15 cellular contexts compared by ENCODE assay signal in the genomic region with DNA sequence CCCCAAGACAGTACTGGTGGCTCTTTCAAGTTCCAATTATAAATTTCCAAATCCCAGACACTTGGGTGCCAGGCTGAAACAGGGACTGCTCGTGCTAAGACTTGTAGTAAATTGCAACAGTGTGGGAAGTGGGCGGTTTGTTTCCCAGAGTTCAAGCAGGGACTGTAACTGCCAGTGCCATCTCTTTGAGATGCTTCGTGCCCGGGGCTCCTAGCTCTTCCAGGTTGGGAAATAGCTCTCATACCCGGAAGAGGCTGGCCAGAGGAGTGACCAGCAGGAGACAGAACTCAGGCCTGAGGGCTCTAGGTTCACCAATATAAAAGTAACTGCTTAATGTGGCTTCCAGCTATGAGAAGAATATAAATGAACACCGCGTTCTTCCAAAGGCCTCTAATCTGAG. TPM values are rescaled to one million over a fixed set of nuclear protein-coding genes. Genes with fewer than 3 reads are reported as not detected.
DNase-seq lines count a peak whose midpoint lies in the region; ATAC-seq and TF ChIP-seq lines count a peak whose summit lies in the region.
"Had no signal": no experiment of that assay in that cellular context is flagged by ENCODE, and none has a peak within 500 bp of the region (broad histone marks: within the 10 kb centered on the region; RNA-seq: fewer than 3 reads in every experiment).

No MANE protein-coding gene starts in this region.

- H3K36me3 Mint-ChIP-seq in MCF 10A (ENCODE audit: insufficient read depth, unreplicated experiment) = no peaks in the 10 kb centered on the region

- H3K79me1 ChIP-seq in IMR-90 (ENCODE audit: low read depth in 1 of 2, low read length in 2 of 2) = no peaks in the 10 kb centered on the region
- no peaks in the 10 kb centered on the region for H3K79me1 ChIP-seq in mesenchymal stem cell (replicated peaks; ENCODE audit: low read length, poor library complexity, severe bottlenecking)

- WGBS in IMR-90 (ENCODE audit: extremely low coverage in 2 of 2, insufficient read length in 1 of 2), 2 experiments = 100% methylated on average over 1 of the region's 7 CpGs; no CpG with 5 or more reads in 1 of the 2 experiments
- WGBS in suprapubic skin = 30% methylated on average over 7 of the region's 7 CpGs
- WGBS in mesenchymal stem cell = 93% methylated on average over 7 of the region's 7 CpGs

- ATAC-seq in IMR-90 (ENCODE audit: low read depth) = no peak
- ATAC-seq in foreskin keratinocyte = peak; percentile 46
- ATAC-seq in HG03571 (IDR thresholded peaks at IDR 0.05; ENCODE audit: unreplicated experiment) = no peak
- ATAC-seq: K562, Panc1 had no signal

- no peak overlapping the region for H2BK5ac ChIP-seq in IMR-90 (ENCODE audit: low read depth, low read length, poor library complexity, severe bottlenecking)
- no peak overlapping the region for H2BK5ac ChIP-seq in mesenchymal stem cell (ENCODE audit: low read depth, low read length, poor library complexity, severe bottlenecking)

- POLR2A ChIA-PET in IMR-90 (lab: Charles Lee; ENCODE audit: unreplicated experiment) (no interaction called here), MCF 10A (lab: Yijun Ruan, JAX) (interaction anchor here (0.6 to 1.6 kb wide), 7 partner anchors 11 to 65 kb away, joined by 3 to 12 read pairs (median 4); no protein-coding TSS in a partner anchor)

- TF ChIP-seq RAD21 in IMR-90 (IDR thresholded peaks at IDR 0.05; ENCODE audit: low read length) = no peak

- H2AK5ac ChIP-seq in IMR-90 (ENCODE audit: low read depth, low read length) (no peak overlapping the region), mesenchymal stem cell (ENCODE audit: low read length, severe bottlenecking) (no peak overlapping the region)

- no peak overlapping the region for H4K8ac ChIP-seq in IMR-90 (ENCODE audit: low read depth in 2 of 2, low read length in 2 of 2)
- no peak overlapping the region for H4K8ac ChIP-seq in mesenchymal stem cell (ENCODE audit: low read length)

- H2BK20ac ChIP-seq in IMR-90 (ENCODE audit: low read depth, low read length) = no peak overlapping the region

- no peak overlapping the region for H3K4ac ChIP-seq in IMR-90 (ENCODE audit: low read depth, low read length)
- H3K4ac ChIP-seq in mesenchymal stem cell (ENCODE audit: low read depth in 1 of 2, low read length in 2 of 2) = no peak overlapping the region

- H3K36me3 ChIP-seq in IMR-90 (ENCODE audit: control insufficient read depth, insufficient read depth, low read length) (no peaks in the 10 kb centered on the region), suprapubic skin (no peaks in the 10 kb centered on the region), mesenchymal stem cell (ENCODE audit: control insufficient read depth in 1 of 2, insufficient read depth in 2 of 2, low read depth in 1 of 2, low read length in 2 of 2) (no peaks in the 10 kb centered on the region)

- CTCF ChIA-PET in IMR-90 (lab: Yijun Ruan, JAX) = no interaction called here
- CTCF ChIA-PET in MCF 10A (lab: Yijun Ruan, JAX) = interaction anchor here (0.6 to 1.5 kb wide), 3 partner anchors 24 to 136 kb away, joined by 3 to 4 read pairs (median 4); no protein-coding TSS in a partner anchor

- H3K9me1 ChIP-seq in IMR-90 (ENCODE audit: insufficient read depth, low read length) = peaks cover 3% of the 10 kb centered on the region

- H2AFZ ChIP-seq in IMR-90 (replicated peaks; ENCODE audit: low read length, poor library complexity) = no peak overlapping the region
- no peak overlapping the region for H2AFZ ChIP-seq in mesenchymal stem cell (ENCODE audit: low read depth, low read length)

- no peak overlapping the region for H3K4me3 ChIP-seq in IMR-90 (ENCODE audit: insufficient read depth, low read depth, low read length)
- H3K4me3 ChIP-seq in suprapubic skin = no peak overlapping the region
- H3K4me3 ChIP-seq in mesenchymal stem cell (ENCODE audit: insufficient read depth in 1 of 2, low read depth in 1 of 2, low read length in 2 of 2) = no peak overlapping the region
- H3K4me3 ChIP-seq: K562 had no signal

- H3K27me3 ChIP-seq in IMR-90 (ENCODE audit: control insufficient read depth, insufficient read depth, low read length) (no peaks in the 10 kb centered on the region), foreskin keratinocyte (no peaks in the 10 kb centered on the region), suprapubic skin (no peaks in the 10 kb centered on the region), mesenchymal stem cell (ENCODE audit: control insufficient read depth in 1 of 2, insufficient read depth in 1 of 2, low read length in 2 of 2) (peaks cover 0 to 5% of the 10 kb centered on the region in 2 experiments)

- H3K4me1 ChIP-seq in IMR-90 (ENCODE audit: control insufficient read depth, insufficient read depth, low read length) (peaks cover 4% of the 10 kb centered on the region; the same call in 1 of the 2 replicates), foreskin keratinocyte (peaks cover 11% of the 10 kb centered on the region), suprapubic skin (peaks cover 65% of the 10 kb centered on the region), mesenchymal stem cell (ENCODE audit: control insufficient read depth, insufficient read depth, low read depth, low read length) (peaks cover 3% of the 10 kb centered on the region)

- no peaks in the 10 kb centered on the region for H3K9me3 Mint-ChIP-seq in MCF 10A (ENCODE audit: unreplicated experiment)

- H3K56ac ChIP-seq in IMR-90 (ENCODE audit: extremely low read depth, insufficient read depth, low read length) = no peak overlapping the region

- dilution Hi-C loops in IMR-90 (cut with HindIII; ENCODE audit: low sequenced_read_pairs, unreplicated experiment) = no loop called here

- H3K14ac ChIP-seq in IMR-90 (replicated peaks; ENCODE audit: low read depth, low read length) (no peak overlapping the region), mesenchymal stem cell (ENCODE audit: low read length in 2 of 2) (no peak overlapping the region)

- no peak overlapping the region for H3K27ac Mint-ChIP-seq in MCF 10A (ENCODE audit: low read depth, unreplicated experiment)

- no peak overlapping the region for H3K4me2 ChIP-seq in IMR-90 (ENCODE audit: low read depth, low read length)
- no peak overlapping the region for H3K4me2 ChIP-seq in mesenchymal stem cell (ENCODE audit: low read length, poor library complexity, severe bottlenecking)

- H3K9ac ChIP-seq in IMR-90 (ENCODE audit: low read depth, low read length) (no peak overlapping the region), mesenchymal stem cell (ENCODE audit: low read length) (no peak overlapping the region)

- H3K27me3 Mint-ChIP-seq in MCF 10A (ENCODE audit: insufficient read depth, unreplicated experiment) = no peaks in the 10 kb centered on the region

- H4K91ac ChIP-seq in IMR-90 (ENCODE audit: insufficient read depth, low read depth, low read length) = no peak overlapping the region
- H4K91ac ChIP-seq in mesenchymal stem cell (ENCODE audit: low read length) = no peak overlapping the region

- no peak overlapping the region for H3K23ac ChIP-seq in IMR-90 (ENCODE audit: low read depth, low read length)
- no peak overlapping the region for H3K23ac ChIP-seq in mesenchymal stem cell (ENCODE audit: low read length in 2 of 2)

- TF ChIP-seq EP300 in suprapubic skin (IDR thresholded peaks at IDR 0.05) = no peak

- BruUV-seq in IMR-90 (replicated peaks; lab: Mats Ljungman, UMichigan) (no TSS peak), MCF 10A (replicated peaks; lab: Mats Ljungman, UMichigan) (no TSS peak)

- TF ChIP-seq CTCF in IMR-90 (conservative IDR thresholded peaks at IDR 0.05; ENCODE audit: low read depth, low read length) (no peak), MCF 10A (IDR thresholded peaks at IDR 0.05; ENCODE audit: unreplicated experiment) (no peak), foreskin keratinocyte (conservative IDR thresholded peaks at IDR 0.05) (no peak), suprapubic skin (IDR thresholded peaks at IDR 0.05) (no peak), GM10266 (IDR thresholded peaks at IDR 0.05; ENCODE audit: control insufficient read depth, insufficient read depth, low read depth, missing control alignments) (no peak)

- in situ Hi-C loops in IMR-90 (cut with MboI; ENCODE audit: low sequenced_read_pairs) = no loop called here

- peak overlapping the region in 1 of 2 experiments; percentile 28 for H2BK12ac ChIP-seq in mesenchymal stem cell (ENCODE audit: low read length in 2 of 2)

- peaks cover 6% of the 10 kb centered on the region for H3K4me1 Mint-ChIP-seq in MCF 10A (ENCODE audit: insufficient read depth, unreplicated experiment)

- H4K20me1 ChIP-seq in IMR-90 (ENCODE audit: insufficient read depth, low read length) = no peaks in the 10 kb centered on the region

- H2BK120ac ChIP-seq in IMR-90 (ENCODE audit: low read depth, low read length) (0 out of 2 replicates have a peak overlapping the region, but pooled peaks have one; percentile 26), mesenchymal stem cell (ENCODE audit: low read depth, low read length) (no peak overlapping the region)

- no peak overlapping the region for H2BK15ac ChIP-seq in IMR-90 (ENCODE audit: low read depth, low read length)
- no peak overlapping the region for H2BK15ac ChIP-seq in mesenchymal stem cell (ENCODE audit: low read depth, poor library complexity, severe bottlenecking)

- no peak overlapping the region for H3K4me3 Mint-ChIP-seq in MCF 10A (ENCODE audit: unreplicated experiment)

- no peak overlapping the region for H4K5ac ChIP-seq in IMR-90 (ENCODE audit: low read depth, low read length)

- DNase-seq in IMR-90 (no peak), MCF 10A (ENCODE audit: unreplicated experiment) (peak; percentile 87), foreskin keratinocyte (peak; percentile 22 to 33), suprapubic skin (ENCODE audit: low spot score in 2 of 2) (no peak), GM10266 (ENCODE audit: extremely low spot score) (no peak), mesenchymal stem cell (no peak)
- DNase-seq: DMS 273 treated with DMSO at 0.1 percent for 48 hours, HCEC 1CT, NCI-H1436 treated with DMSO at 0.1 percent for 48 hours, NCI-H2107, NCI-H446 treated with DMSO at 0.1 percent for 48 hours, SHP77 treated with DMSO at 0.1 percent for 48 hours had no signal

- H2AK9ac ChIP-seq in IMR-90 (replicated peaks; ENCODE audit: low read depth, low read length, poor library complexity) = no peak overlapping the region

- no peak overlapping the region for H3K18ac ChIP-seq in IMR-90 (ENCODE audit: low read depth, low read length)
- H3K18ac ChIP-seq in mesenchymal stem cell (ENCODE audit: low read depth in 1 of 2, low read length in 2 of 2) = no peak overlapping the region

- no peak for TF ChIP-seq POLR2A in IMR-90 (IDR thresholded peaks at IDR 0.05; ENCODE audit: low read depth, low read length)
- no peak for TF ChIP-seq POLR2A in suprapubic skin (IDR thresholded peaks at IDR 0.05)

- no peak overlapping the region for H3K27ac ChIP-seq in IMR-90 (ENCODE audit: insufficient read depth, low read length)
- H3K27ac ChIP-seq in foreskin keratinocyte = no peak overlapping the region
- H3K27ac ChIP-seq in suprapubic skin = peak overlapping the region; percentile 78
- H3K27ac ChIP-seq in mesenchymal stem cell (ENCODE audit: low read length, poor library complexity, severe bottlenecking) = no peak overlapping the region

- intact Hi-C loops in IMR-90 (cut with micrococcal nuclease) = no loop called here
- intact Hi-C loops in MCF 10A (cut with micrococcal nuclease) = no loop called here

- H3K9me3 ChIP-seq in IMR-90 (ENCODE audit: control insufficient read depth, insufficient read depth, low read length) = no peaks in the 10 kb centered on the region
- H3K9me3 ChIP-seq in suprapubic skin = no peaks in the 10 kb centered on the region
- H3K9me3 ChIP-seq in mesenchymal stem cell (ENCODE audit: control insufficient read depth, low read length) = no peaks in the 10 kb centered on the region

RNA-seq across cellular contexts. Expression of gene NEO1, which starts 54.0 kb away (rescaled TPM):
- total RNA-seq in IMR-90 (2012; rRNA removed) = 16.3 and 18.3 TPM in 2 replicates
- polyA plus RNA-seq in IMR-90 (2012; rRNA removed) = 18.5 and 19.3 TPM in 2 replicates
- 6.7 and 15.3 TPM in 2 replicates for polyA plus RNA-seq in IMR-90 (2012; cell fraction: cytosol; rRNA removed)
- 14.0 and 17.8 TPM in 2 replicates for polyA plus RNA-seq in IMR-90 (2012; cell fraction: nucleus; rRNA removed; ENCODE audit: low replicate concordance)
- total RNA-seq in MCF 10A (2022) = 13.2 and 15.1 TPM in 2 replicates
- 11.4 and 13.5 TPM in 2 replicates for total RNA-seq in foreskin keratinocyte
- 3.7 and 4.8 TPM in 2 replicates for polyA plus RNA-seq in foreskin keratinocyte
- 100 to 1,000 TPM in 3 of 4 donors, 10 to 100 TPM in 1; 74.0 to 117 (median 107) TPM for total RNA-seq in suprapubic skin
- 90.4 TPM for polyA plus RNA-seq in mesenchymal stem cell (2013, experiment 1 of 2)
- polyA plus RNA-seq in mesenchymal stem cell (2013, experiment 2 of 2) = 85.2 TPM

Comparison
In these comparisons a context has a peak if more than half of its experiments do, and no peak if none do; other contexts are left out.
1. DNase-seq: peak in MCF 10A (single experiment) and foreskin keratinocyte (2 of 2); none in IMR-90 (single experiment), suprapubic skin (0 of 2), GM10266 (single experiment) and mesenchymal stem cell (single experiment).